In the genomic region with DNA sequence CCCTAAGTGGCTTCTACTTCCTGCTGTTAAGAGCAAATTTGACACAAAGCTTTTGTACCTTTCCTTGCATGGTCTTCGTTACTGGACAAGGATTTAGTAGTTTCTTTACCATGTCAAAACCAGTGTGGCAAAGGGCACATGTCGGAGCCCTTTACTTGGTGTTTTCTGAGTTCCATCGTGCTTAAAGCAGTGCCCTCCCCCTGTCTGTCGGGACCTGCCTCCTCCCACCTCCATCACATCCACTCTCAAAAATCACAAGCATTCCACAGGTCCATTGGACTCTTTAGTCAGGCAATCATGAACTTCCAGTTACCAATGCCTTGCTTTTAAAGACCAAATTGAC, we compare ENCODE assay signal across 8 cellular contexts. TPM values are rescaled to one million over a fixed set of nuclear protein-coding genes. Genes with fewer than 3 reads are reported as not detected.
A peak's percentile ranks its signal among the peaks of the same experiment; 100 is the strongest.
DNase-seq lines count a peak whose midpoint lies in the region; ATAC-seq and TF ChIP-seq lines count a peak whose summit lies in the region.

No MANE protein-coding gene starts in this region.

- peaks cover 0 to 23% of the 10 kb centered on the region in 2 donors for H3K4me1 ChIP-seq in neuronal stem cell (ENCODE audit: control insufficient read depth in 2 of 2, insufficient read depth in 1 of 2, low read depth in 1 of 2, low read length in 2 of 2)
- peaks cover 0 to 4% (median 3%) of the 10 kb centered on the region in 3 donors for H3K4me1 ChIP-seq in esophagus squamous epithelium

- no peaks in the 10 kb centered on the region for H3K9me3 Mint-ChIP-seq in activated B cell treated with CpG ODN at 0.5 μM for 24 hours

- no peak overlapping the region for H3K14ac ChIP-seq in neuronal stem cell (ENCODE audit: low read length)

- H3K36me3 Mint-ChIP-seq in activated B cell treated with CpG ODN at 0.5 μM for 24 hours (ENCODE audit: low read depth), result peaks cover 15% of the 10 kb centered on the region

- intact Hi-C loops in activated B cell treated with CpG ODN at 0.5 μM for 24 hours (cut with micrococcal nuclease) (loop anchor here (1.0 kb wide), 3 partner anchors 12 to 28 kb away; no protein-coding TSS in a partner anchor), esophagus squamous epithelium (cut with DNase I) (no loop called here)

- DNase-seq in activated B cell treated with CpG ODN at 0.5 μM for 24 hours (no peak), neuronal stem cell (ENCODE audit: low spot score) (no peak), NCI-H69 (lab: John Stamatoyannopoulos, UW) (no peak), NCI-H526 (lab: John Stamatoyannopoulos, UW) (no peak), esophagus squamous epithelium (lab: John Stamatoyannopoulos, UW) (no peak), SW480 (ENCODE audit: low spot score) (no peak)

- H2BK12ac ChIP-seq in neuronal stem cell (ENCODE audit: low read length), result no peak overlapping the region

- H2BK5ac ChIP-seq in neuronal stem cell (ENCODE audit: low read length), result no peak overlapping the region

- POLR2A ChIA-PET in activated B cell treated with CpG ODN at 0.5 μM for 24 hours (lab: Charles Lee), result interaction anchor here (0.6 to 2.6 kb wide), 12 partner anchors 9 to 598 kb away, joined by 3 to 39 read pairs (median 5); partner anchors contain the start of genes PJVK and PRKRA

- no peaks in the 10 kb centered on the region for H3K36me3 ChIP-seq in neuronal stem cell (replicated peaks in 1 of 2; ENCODE audit: control insufficient read depth in 2 of 2, insufficient read depth in 2 of 2, low read length in 2 of 2)
- no peaks in the 10 kb centered on the region for H3K36me3 ChIP-seq in esophagus squamous epithelium

- no peak overlapping the region for H3K9ac ChIP-seq in neuronal stem cell (ENCODE audit: low read depth, low read length, poor library complexity)

- H3K79me1 ChIP-seq in neuronal stem cell (ENCODE audit: low read depth, low read length), result no peaks in the 10 kb centered on the region

- H3K4me1 Mint-ChIP-seq in activated B cell treated with CpG ODN at 0.5 μM for 24 hours, result peaks cover 64% of the 10 kb centered on the region

- peak overlapping the region; percentile 89 for H3K4me3 Mint-ChIP-seq in activated B cell treated with CpG ODN at 0.5 μM for 24 hours

- TF ChIP-seq POLR2A in GM18951 (IDR thresholded peaks at IDR 0.05; ENCODE audit: extremely low read depth, insufficient read depth, insufficient read length), result peak; percentile 28
- TF ChIP-seq POLR2A in esophagus squamous epithelium (IDR thresholded peaks at IDR 0.05), result no peak

- peak; percentile 49 for ATAC-seq in HG02798 (IDR thresholded peaks at IDR 0.05; ENCODE audit: poor library complexity, unreplicated experiment)
- peak; percentile 49 for ATAC-seq in activated B cell treated with CpG ODN at 0.5 μM for 24 hours (ENCODE audit: low read depth)

- no peak overlapping the region for H4K8ac ChIP-seq in neuronal stem cell (ENCODE audit: low read depth, low read length)

- H3K4me3 ChIP-seq in neuronal stem cell (ENCODE audit: low read length in 2 of 2) (no peak overlapping the region), esophagus squamous epithelium (peak overlapping the region in 2 of 4 donors; percentile 14 to 19)

- no peaks in the 10 kb centered on the region for H3K27me3 Mint-ChIP-seq in activated B cell treated with CpG ODN at 0.5 μM for 24 hours

- no peak overlapping the region for H3K4me2 ChIP-seq in neuronal stem cell (ENCODE audit: insufficient read depth, low read length, poor library complexity, severe bottlenecking)

- H3K27ac Mint-ChIP-seq in activated B cell treated with CpG ODN at 0.5 μM for 24 hours, result peak overlapping the region; percentile 96

- H3K9me3 ChIP-seq in neuronal stem cell (replicated peaks in 1 of 2; ENCODE audit: control insufficient read depth in 2 of 2, insufficient read depth in 1 of 2, low read depth in 1 of 2, low read length in 2 of 2) (no peaks in the 10 kb centered on the region), esophagus squamous epithelium (no peaks in the 10 kb centered on the region)

- H3K27ac ChIP-seq in neuronal stem cell (replicated peaks; ENCODE audit: low read length), result peak overlapping the region; percentile 28
- peak overlapping the region in 2 of 4 donors; percentile 20 to 45 for H3K27ac ChIP-seq in esophagus squamous epithelium

- no peak overlapping the region for H4K91ac ChIP-seq in neuronal stem cell (ENCODE audit: low read depth, low read length, poor library complexity)

- CTCF ChIA-PET in activated B cell treated with CpG ODN at 0.5 μM for 24 hours (lab: Charles Lee), result interaction anchor here (1.4 to 2.1 kb wide), 3 partner anchors 27 to 81 kb away, joined by 5 to 8 read pairs (median 7); no protein-coding TSS in a partner anchor

- H3K27me3 ChIP-seq in neuronal stem cell (ENCODE audit: control insufficient read depth in 3 of 3, insufficient read depth in 3 of 3, low read depth in 1 of 3, low read length in 3 of 3) (no peaks in the 10 kb centered on the region), esophagus squamous epithelium (no peaks in the 10 kb centered on the region)

- H2BK15ac ChIP-seq in neuronal stem cell (ENCODE audit: low read length), result no peak overlapping the region

- no peak overlapping the region for H3K23ac ChIP-seq in neuronal stem cell (ENCODE audit: low read depth, low read length, poor library complexity)

- WGBS in neuronal stem cell (ENCODE audit: extremely low coverage in 2 of 2, insufficient read length in 2 of 2, insufficient replicate concordance in 1 of 2), 2 donors, result no CpG with 5 or more reads among the region's 4 CpGs
- WGBS in esophagus squamous epithelium, 2 donors, result 43 to 55% methylated on average over 4 of the region's 4 CpGs

- in situ Hi-C loops in GM18951 (cut with MboI; ENCODE audit: low sequenced_read_pairs, unreplicated experiment), result no loop called here

- no peak overlapping the region for H2BK120ac ChIP-seq in neuronal stem cell (ENCODE audit: low read depth, low read length)

- no peak for TF ChIP-seq CTCF in activated B cell treated with CpG ODN at 0.5 μM for 24 hours (IDR thresholded peaks at IDR 0.05)
- TF ChIP-seq CTCF in esophagus squamous epithelium (IDR thresholded peaks at IDR 0.05), result no peak

- H2AFZ ChIP-seq in neuronal stem cell (ENCODE audit: low read length), result peak overlapping the region; percentile 11

- H2AK5ac ChIP-seq in neuronal stem cell (ENCODE audit: low read depth, low read length), result no peak overlapping the region

- H3K18ac ChIP-seq in neuronal stem cell (ENCODE audit: low read length), result no peak overlapping the region

- no peak overlapping the region for H3K4ac ChIP-seq in neuronal stem cell (ENCODE audit: low read length)

RNA-seq across cellular contexts. Expression of gene CCDC141, which starts 0.8 kb away (rescaled TPM):
- 32.1 and 38.8 TPM in 2 replicates for total RNA-seq in activated B cell treated with CpG ODN at 0.5 μM for 24 hours
- polyA plus RNA-seq in neuronal stem cell (2013, experiment 1 of 2), result 0.17 TPM
- polyA plus RNA-seq in neuronal stem cell (2013, experiment 2 of 2), result 0.18 TPM
- 1 to 10 TPM in 2 of 4 donors, under 1 TPM in 2; 0.26 to 3.1 (median 1.1) TPM for total RNA-seq in esophagus squamous epithelium
